1 cellular context compared by ENCODE assay signal in genomic region chr2:86189782-86190416, GRCh38.
TF ChIP-seq lines count a peak whose summit lies in the region.

No MANE protein-coding gene starts in this region.

TF ChIP-seq in K562, 482 proteins besides CTCF, POLR2A, EP300 and RAD21 (continued from another document):
- TF ChIP-seq CHD7 (IDR thresholded peaks at IDR 0.05; ENCODE audit: low read depth, low read length): no peak
- no peak for TF ChIP-seq ZNF57 (CRISPR knock-in tag; IDR thresholded peaks at IDR 0.05)
- TF ChIP-seq NR4A1 (CRISPR knock-in tag; IDR thresholded peaks at IDR 0.05): no peak
- no peak for TF ChIP-seq NR4A1 (tag; IDR thresholded peaks at IDR 0.05)
